18 cellular contexts compared by ENCODE assay signal in genomic region chr19:41707502-41707812, GRCh38. TPM values are rescaled to one million over a fixed set of nuclear protein-coding genes. Genes with fewer than 3 reads are reported as not detected.
DNase-seq lines count a peak whose midpoint lies in the region; TF ChIP-seq lines count a peak whose summit lies in the region.
"Had no signal": no experiment of that assay in that cellular context is flagged by ENCODE, and none has a peak within 500 bp of the region (broad histone marks: within the 10 kb centered on the region; RNA-seq: fewer than 3 reads in every experiment).

No MANE protein-coding gene starts in this region.

- H3K4me1 ChIP-seq in endodermal cell (ENCODE audit: control insufficient read depth, insufficient read depth, low read length), result no peaks in the 10 kb centered on the region
- H3K4me1 ChIP-seq: neural progenitor cell, psoas muscle, suprapubic skin had no signal

- no peaks in the 10 kb centered on the region for H3K36me3 ChIP-seq in endodermal cell (ENCODE audit: control insufficient read depth, insufficient read depth, low read length)
- H3K36me3 ChIP-seq: neural progenitor cell, suprapubic skin had no signal

- TF ChIP-seq CTCF in endodermal cell (conservative IDR thresholded peaks at IDR 0.05) (no peak), progenitor cell of endocrine pancreas (IDR thresholded peaks at IDR 0.05; ENCODE audit: unreplicated experiment) (no peak), chondrocyte (IDR thresholded peaks at IDR 0.05) (no peak)

- 67 to 74% methylated on average over 5 of the region's 5 CpGs for WGBS in endodermal cell (ENCODE audit: insufficient coverage in 1 of 2, insufficient read length in 1 of 2), 2 experiments

- H3K4me3 ChIP-seq in endodermal cell (ENCODE audit: low read length), result no peak overlapping the region
- H3K4me3 ChIP-seq: neural progenitor cell, psoas muscle, smooth muscle cell, suprapubic skin had no signal

- no peak overlapping the region for H3K9ac ChIP-seq in endodermal cell (ENCODE audit: extremely low read depth, low read length, poor library complexity, severe bottlenecking)
- H3K9ac ChIP-seq: neural progenitor cell had no signal

- H3K4me3 Mint-ChIP-seq in endodermal cell, result no peak overlapping the region
- H3K4me3 Mint-ChIP-seq in progenitor cell of endocrine pancreas (ENCODE audit: low read depth), result no peak overlapping the region
- H3K4me3 Mint-ChIP-seq in chondrocyte (ENCODE audit: unreplicated experiment), result no peak overlapping the region
- H3K4me3 Mint-ChIP-seq: neural progenitor cell had no signal

- H3K9me3 Mint-ChIP-seq in endodermal cell, result peaks cover 91% of the 10 kb centered on the region
- peaks cover 38% of the 10 kb centered on the region for H3K9me3 Mint-ChIP-seq in progenitor cell of endocrine pancreas (ENCODE audit: low read depth)
- H3K9me3 Mint-ChIP-seq in chondrocyte (ENCODE audit: low read depth), result no peaks in the 10 kb centered on the region
- H3K9me3 Mint-ChIP-seq: activated CD4-positive, alpha-beta T cell treated with anti-CD3 and anti-CD28 coated beads, Interleukin-2, amount 10 ng/mL, durations not matched to agents 24 days and 14 days; activated naive CD4-positive, alpha-beta T cell treated with anti-CD3 and anti-CD28 coated beads, Interleukin-2, amount 10 ng/mL, durations not matched to agents 7 days and 5 days had no signal

- H3K36me3 Mint-ChIP-seq in endodermal cell (ENCODE audit: low read depth) (no peaks in the 10 kb centered on the region), progenitor cell of endocrine pancreas (ENCODE audit: insufficient read depth) (peaks cover 2% of the 10 kb centered on the region), chondrocyte (ENCODE audit: low read depth) (no peaks in the 10 kb centered on the region)
- H3K36me3 Mint-ChIP-seq: activated naive CD4-positive, alpha-beta T cell treated with anti-CD3 and anti-CD28 coated beads, Interleukin-2, amount 10 ng/mL, durations not matched to agents 7 days and 5 days; neural progenitor cell had no signal

- H3K4me1 Mint-ChIP-seq in endodermal cell (no peaks in the 10 kb centered on the region), progenitor cell of endocrine pancreas (ENCODE audit: low read depth) (no peaks in the 10 kb centered on the region), chondrocyte (ENCODE audit: low read depth) (no peaks in the 10 kb centered on the region)
- H3K4me1 Mint-ChIP-seq: neural progenitor cell had no signal

- no peak overlapping the region for H3K27ac Mint-ChIP-seq in endodermal cell
- H3K27ac Mint-ChIP-seq in progenitor cell of endocrine pancreas, result no peak overlapping the region
- no peak overlapping the region for H3K27ac Mint-ChIP-seq in chondrocyte (ENCODE audit: unreplicated experiment)
- H3K27ac Mint-ChIP-seq: activated CD4-positive, alpha-beta T cell treated with anti-CD3 and anti-CD28 coated beads, Interleukin-2, amount 10 ng/mL, durations not matched to agents 24 days and 14 days; activated naive CD4-positive, alpha-beta T cell treated with anti-CD3 and anti-CD28 coated beads, Interleukin-2, amount 10 ng/mL, durations not matched to agents 7 days and 5 days; neural progenitor cell had no signal

- no peaks in the 10 kb centered on the region for H3K27me3 ChIP-seq in endodermal cell (ENCODE audit: control insufficient read depth, insufficient read depth, low read length, poor library complexity, severe bottlenecking)
- H3K27me3 ChIP-seq: neural progenitor cell had no signal

- H3K9me3 ChIP-seq in endodermal cell (ENCODE audit: control insufficient read depth, low read length), result no peaks in the 10 kb centered on the region
- H3K9me3 ChIP-seq: psoas muscle, suprapubic skin had no signal

- H3K27me3 Mint-ChIP-seq in endodermal cell (ENCODE audit: insufficient read depth) (peaks cover 4% of the 10 kb centered on the region), progenitor cell of endocrine pancreas (no peaks in the 10 kb centered on the region), chondrocyte (ENCODE audit: low read depth) (peaks cover 14% of the 10 kb centered on the region)

- peak; percentile 9 for DNase-seq in COLO668 (lab: John Stamatoyannopoulos, UW; ENCODE audit: unreplicated experiment)
- DNase-seq in DMS53 (lab: John Stamatoyannopoulos, UW), result peak; percentile 73
- peak; percentile 25 for DNase-seq in NCI-H748 treated with DMSO at 0.1 percent for 48 hours (lab: John Stamatoyannopoulos, UW)
- peak; percentile 51 for DNase-seq in endodermal cell
- DNase-seq in effector CD4-positive, alpha-beta T cell, result no peak
- DNase-seq in progenitor cell of endocrine pancreas (ENCODE audit: low spot score, unreplicated experiment), result no peak
- no peak for DNase-seq in chondrocyte (ENCODE audit: low spot score)
- no peak for DNase-seq in stimulated activated naive CD4-positive, alpha-beta T cell (lab: John Stamatoyannopoulos, UW)
- DNase-seq: T1000 had no signal

- no peak overlapping the region for H3K27ac ChIP-seq in endodermal cell (ENCODE audit: low read depth, low read length)
- H3K27ac ChIP-seq: neural progenitor cell, psoas muscle, suprapubic skin had no signal

RNA-seq across cellular contexts. Expression of gene CEACAM5, which starts 1.0 kb away (rescaled TPM):
- total RNA-seq in endodermal cell (not detected), progenitor cell of endocrine pancreas (not detected in 2 replicates), chondrocyte (not detected in 3 replicates)
- not detected for polyA plus RNA-seq in endodermal cell (2013, experiment 1 of 2)
- not detected for polyA plus RNA-seq in endodermal cell (2013, experiment 2 of 2)
- total RNA-seq: activated CD4-positive, alpha-beta T cell treated with anti-CD3 and anti-CD28 coated beads, Interleukin-2, amount 10 ng/mL, durations not matched to agents 24 days and 14 days; kidney epithelial cell; RPMI7951; smooth muscle cell had no signal
- polyA plus RNA-seq: smooth muscle cell had no signal

RNA-seq across cellular contexts. Expression of gene CEACAM7, which starts 19.4 kb away (rescaled TPM):
- total RNA-seq in endodermal cell (not detected), progenitor cell of endocrine pancreas (not detected in 2 replicates), chondrocyte (not detected in 3 replicates)
- not detected for polyA plus RNA-seq in endodermal cell (2013, experiment 1 of 2)
- not detected for polyA plus RNA-seq in endodermal cell (2013, experiment 2 of 2)
- total RNA-seq: activated CD4-positive, alpha-beta T cell treated with anti-CD3 and anti-CD28 coated beads, Interleukin-2, amount 10 ng/mL, durations not matched to agents 24 days and 14 days; kidney epithelial cell; mesenteric fat pad; RPMI7951; smooth muscle cell had no signal
- polyA plus RNA-seq: smooth muscle cell had no signal

RNA-seq across cellular contexts. Expression of gene CEACAM6, which starts 47.9 kb away (rescaled TPM):
- total RNA-seq in endodermal cell (not detected), progenitor cell of endocrine pancreas (0.19 and 0.31 TPM in 2 replicates), chondrocyte (not detected in 3 replicates)
- not detected for polyA plus RNA-seq in endodermal cell (2013, experiment 1 of 2)
- polyA plus RNA-seq in endodermal cell (2013, experiment 2 of 2), result not detected
- total RNA-seq: activated CD4-positive, alpha-beta T cell treated with anti-CD3 and anti-CD28 coated beads, Interleukin-2, amount 10 ng/mL, durations not matched to agents 24 days and 14 days; RPMI7951; smooth muscle cell had no signal
- polyA plus RNA-seq: smooth muscle cell had no signal

Comparison
In these comparisons a context has a peak if more than half of its experiments do, and no peak if none do; other contexts are left out.
1. DNase-seq: peak in COLO668 (single experiment), DMS53 (single experiment), NCI-H748 treated with DMSO at 0.1 percent for 48 hours (single experiment) and endodermal cell (single experiment); none in effector CD4-positive, alpha-beta T cell (single experiment), progenitor cell of endocrine pancreas (single experiment), chondrocyte (single experiment) and stimulated activated naive CD4-positive, alpha-beta T cell (0 of 6).